18 cellular contexts compared by ENCODE assay signal in genomic region chr19:50882188-50882587, GRCh38. TPM values are rescaled to one million over a fixed set of nuclear protein-coding genes. Genes with fewer than 3 reads are reported as not detected.
DNase-seq lines count a peak whose midpoint lies in the region; ATAC-seq and TF ChIP-seq lines count a peak whose summit lies in the region.
"Had no signal": no experiment of that assay in that cellular context is flagged by ENCODE, and none has a peak within 500 bp of the region (broad histone marks: within the 10 kb centered on the region; RNA-seq: fewer than 3 reads in every experiment).

No MANE protein-coding gene starts in this region.

- H3K4me3 ChIP-seq in GM06990 (replicated peaks; ENCODE audit: low read depth, low read length) (no peak overlapping the region), HFF-Myc (replicated peaks; ENCODE audit: low read depth, low read length) (no peak overlapping the region), PC-3 (ENCODE audit: low read length) (no peak overlapping the region), prostate gland (no peak overlapping the region), thyroid gland (replicated peaks in 1 of 3) (no peak overlapping the region)
- H3K4me3 ChIP-seq: SJSA1 had no signal

- ATAC-seq in PC-3 (peak; percentile 37; the same call in 1 of the 2 replicates), GM21737 (IDR thresholded peaks at IDR 0.05; ENCODE audit: unreplicated experiment) (no peak)

- intact Hi-C loops in PC-3 (cut with micrococcal nuclease) (no loop called here), prostate gland (cut with DNase I) (no loop called here), thyroid gland (cut with DNase I) (loop anchor here (5.0 kb wide), 1 partner anchor 45 kb away; no protein-coding TSS in a partner anchor)

- 78% methylated on average over 3 of the region's 3 CpGs for WGBS in prostate gland
- 66 to 78% methylated on average over 2 to 3 of the region's 3 CpGs for WGBS in thyroid gland, 2 donors

- CTCF ChIA-PET in PC-3 (lab: Charles Lee) = interaction anchor here (0.6 kb wide), 1 partner anchor 39 kb away, joined by 3 read pairs; no protein-coding TSS in a partner anchor

- peak; percentile 37 for TF ChIP-seq CTCF in GM06990 (IDR thresholded peaks at IDR 0.05; ENCODE audit: insufficient read depth, low read length, poor library complexity, severe bottlenecking)
- TF ChIP-seq CTCF in HFF-Myc (IDR thresholded peaks at IDR 0.05; ENCODE audit: low read depth, low read length, missing control alignments) = peak; percentile 8
- TF ChIP-seq CTCF in PC-3 (conservative IDR thresholded peaks at IDR 0.05; ENCODE audit: low read depth, low read length) = peak; percentile 57
- TF ChIP-seq CTCF in prostate gland (IDR thresholded peaks at IDR 0.05) = no peak
- TF ChIP-seq CTCF in thyroid gland (IDR thresholded peaks at IDR 0.05) = no peak

- H3K36me3 ChIP-seq in GM06990 (ENCODE audit: control insufficient read depth, insufficient read depth, low read length) (no peaks in the 10 kb centered on the region), PC-3 (ENCODE audit: low read depth, low read length) (no peaks in the 10 kb centered on the region), prostate gland (no peaks in the 10 kb centered on the region), thyroid gland (no peaks in the 10 kb centered on the region)
- H3K36me3 ChIP-seq: SJSA1 had no signal

- H2AFZ ChIP-seq in PC-3 (ENCODE audit: low read length) = no peak overlapping the region

- DNase-seq in GM06990 (ENCODE audit: extremely low read depth, insufficient read length) = no peak
- no peak for DNase-seq in HFF-Myc (ENCODE audit: extremely low read depth, low read depth)
- no peak for DNase-seq in PC-3
- DNase-seq in prostate gland (ENCODE audit: low spot score) = no peak
- no peak for DNase-seq in UCSD-AML1 (lab: John Stamatoyannopoulos, UW; ENCODE audit: unreplicated experiment)
- DNase-seq in thyroid gland = no peak
- DNase-seq: C1 segment of cervical spinal cord, COR-L47, DMS153, NCI-H1048, NCI-H1694 treated with DMSO at 0.1 percent for 48 hours, NCI-H2171 treated with DMSO at 0.1 percent for 48 hours, SW 1271 had no signal

- no peak for TF ChIP-seq POLR2A in prostate gland (IDR thresholded peaks at IDR 0.05)
- TF ChIP-seq POLR2A in thyroid gland (IDR thresholded peaks at IDR 0.05) = no peak

- no TSS peak for BruUV-seq in PC-3 (replicated peaks; lab: Mats Ljungman, UMichigan)

- H3K9me3 ChIP-seq in PC-3 (ENCODE audit: low read length) (no peaks in the 10 kb centered on the region), prostate gland (no peaks in the 10 kb centered on the region), thyroid gland (no peaks in the 10 kb centered on the region)
- H3K9me3 ChIP-seq: SJSA1 had no signal

- H3K4me1 ChIP-seq in PC-3 (ENCODE audit: insufficient read depth, low read length) (0 out of 2 replicates have a peak, but pooled peaks cover 4% of the 10 kb centered on the region), prostate gland (replicated peaks) (no peaks in the 10 kb centered on the region), thyroid gland (peaks cover 18 to 24% of the 10 kb centered on the region in 2 donors)
- H3K4me1 ChIP-seq: SJSA1 had no signal

- H3K27ac ChIP-seq in PC-3 (ENCODE audit: low read length) = no peak overlapping the region
- H3K27ac ChIP-seq in prostate gland = peak overlapping the region; percentile 20 to 99
- H3K27ac ChIP-seq in thyroid gland = no peak overlapping the region
- H3K27ac ChIP-seq: RWPE1, SJSA1 had no signal

- no peaks in the 10 kb centered on the region for H4K20me1 ChIP-seq in PC-3 (ENCODE audit: low read length)

- H3K79me2 ChIP-seq in PC-3 (ENCODE audit: low read length) = no peaks in the 10 kb centered on the region

- H3K4me2 ChIP-seq in PC-3 (ENCODE audit: low read length) = no peak overlapping the region

- no peaks in the 10 kb centered on the region for H3F3A ChIP-seq in PC-3 (ENCODE audit: low read length, unreplicated experiment)

- H3K27me3 ChIP-seq in GM06990 (replicated peaks; ENCODE audit: control insufficient read depth, insufficient read depth, low read length) (no peaks in the 10 kb centered on the region), PC-3 (ENCODE audit: low read length) (peaks cover 77% of the 10 kb centered on the region), prostate gland (replicated peaks; ENCODE audit: insufficient read depth) (no peaks in the 10 kb centered on the region), thyroid gland (no peaks in the 10 kb centered on the region)
- H3K27me3 ChIP-seq: SJSA1 had no signal

- H3K9me2 ChIP-seq in PC-3 (replicated peaks; ENCODE audit: low read length) = no peaks in the 10 kb centered on the region

- POLR2A ChIA-PET in PC-3 (lab: Charles Lee; ENCODE audit: unreplicated experiment) = no interaction called here

- no peak overlapping the region for H3K9ac ChIP-seq in PC-3 (ENCODE audit: low read length)

RNA-seq across cellular contexts. Expression of gene KLK2, which starts 8.9 kb away (rescaled TPM):
- total RNA-seq in PC-3 (2014; rRNA removed) = not detected in 2 replicates
- total RNA-seq in prostate gland = over 10,000 TPM in 1 of 2 donors, 1,000 to 10,000 TPM in 1; 3,344 to 10,024 TPM
- 10 to 100 TPM in 1 of 4 donors, 1 to 10 TPM in 3; 2.8 to 11.0 (median 5.0) TPM for total RNA-seq in thyroid gland
- total RNA-seq: H4, NCI-H460, SJSA1 had no signal

RNA-seq across cellular contexts. Expression of gene KLK3, which starts 27.5 kb away (rescaled TPM):
- not detected in 2 replicates for total RNA-seq in PC-3 (2014; rRNA removed)
- total RNA-seq in prostate gland = over 10,000 TPM in 1 of 2 donors, 1,000 to 10,000 TPM in 1; 7,620 to 35,247 TPM
- 1 to 10 TPM in 1 of 4 donors, under 1 TPM in 1, not detected in 2; 0.54 to 1.3 TPM for total RNA-seq in thyroid gland
- total RNA-seq: H4, NCI-H460, SJSA1 had no signal

RNA-seq across cellular contexts. Expression of gene KLK4, which starts 29.0 kb away (rescaled TPM):
- total RNA-seq in PC-3 (2014; rRNA removed) (not detected in 2 replicates), prostate gland (100 to 1,000 TPM; 188 to 330 TPM), thyroid gland (1 to 10 TPM in 3 of 4 donors, not detected in 1; 1.1 to 3.1 (median 1.9) TPM)
- total RNA-seq: H4, NCI-H460, SJSA1 had no signal

RNA-seq across cellular contexts. Expression of gene KLK15, which starts 48.8 kb away (rescaled TPM):
- total RNA-seq in PC-3 (2014; rRNA removed) (1.3 TPM in 1 of 2 replicates, not detected in the other), prostate gland (1 to 10 TPM; 4.0 to 8.5 TPM), thyroid gland (1 to 10 TPM in 2 of 4 donors, under 1 TPM in 1, not detected in 1; 0.81 to 2.8 (median 1.8) TPM)
- total RNA-seq: H4, NCI-H460, SJSA1 had no signal

RNA-seq across cellular contexts. Expression of gene KLK1, which starts 58.6 kb away (rescaled TPM):
- not detected in 2 replicates for total RNA-seq in PC-3 (2014; rRNA removed)
- 10 to 100 TPM in 1 of 2 donors, 1 to 10 TPM in 1; 8.3 to 45.2 TPM for total RNA-seq in prostate gland
- 1 to 10 TPM in 2 of 4 donors, under 1 TPM in 1, not detected in 1; 0.67 to 6.6 (median 6.1) TPM for total RNA-seq in thyroid gland
- total RNA-seq: H4, SJSA1 had no signal

Comparison
In these comparisons a context has a peak if more than half of its experiments do, and no peak if none do; other contexts are left out.
1. CTCF ChIP-seq: peak in GM06990 (single experiment), HFF-Myc (single experiment) and PC-3 (single experiment); none in prostate gland (0 of 4) and thyroid gland (0 of 6).
2. H3K27ac ChIP-seq: peak in prostate gland (2 of 2); none in PC-3 (single experiment) and thyroid gland (0 of 3).
3. RNA of gene KLK2, which starts 8.9 kb away (total RNA-seq): 3,344 to 10,024 TPM in prostate gland; 2.8 to 11.0 TPM in thyroid gland and not detected in PC-3; every median in the first group is over 100 times any median in the second.
4. RNA of gene KLK3, which starts 27.5 kb away (total RNA-seq): 7,620 to 35,247 TPM in prostate gland; 0.54 to 1.3 TPM in thyroid gland and not detected in PC-3; every median in the first group is over 1,000 times any median in the second.
5. RNA of gene KLK4, which starts 29.0 kb away (total RNA-seq): 188 to 330 TPM in prostate gland; 1.1 to 3.1 TPM in thyroid gland and not detected in PC-3; every median in the first group is over 10 times any median in the second.